In the genomic region with DNA sequence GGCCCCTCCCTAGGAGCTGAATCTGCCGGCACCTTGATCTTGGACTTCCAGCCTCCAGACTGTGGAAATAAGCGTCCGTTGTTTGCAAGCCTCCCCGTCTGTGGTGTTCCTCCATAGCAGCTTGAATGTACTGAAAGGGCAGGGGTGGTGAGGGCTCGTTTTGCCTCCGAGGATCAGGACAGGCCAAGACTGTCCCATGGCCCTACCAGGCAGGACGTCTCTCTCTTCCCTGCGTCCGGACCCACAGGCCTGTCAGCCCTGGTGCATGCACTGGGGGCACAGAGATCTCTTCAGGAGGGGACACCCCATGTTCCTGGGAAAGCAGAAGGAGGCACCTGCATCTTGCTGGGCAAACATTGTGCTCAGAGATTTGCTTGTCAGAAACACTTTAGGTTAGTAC, we compare ENCODE assay signal across 21 cellular contexts.
"Had no signal": no experiment of that assay in that cellular context is flagged by ENCODE, and none has a peak within 500 bp of the region (broad histone marks: within the 10 kb centered on the region; RNA-seq: fewer than 3 reads in every experiment).

No MANE protein-coding gene starts in this region.

- H3K4me2 ChIP-seq: KMS-11, PC-9 had no signal

- H3K4me3 ChIP-seq: K562, PC-9, Peyer's patch, SJSA1, SK-N-MC had no signal

- H3K9ac ChIP-seq: KMS-11 had no signal

- H3K27me3 ChIP-seq: Peyer's patch, SJSA1 had no signal

- H3K9me3 ChIP-seq: Peyer's patch had no signal

- H2AFZ ChIP-seq: PC-9 had no signal

- H3K27ac ChIP-seq: HL-60, KMS-11, PC-9, Peyer's patch, SJSA1, SK-N-MC had no signal

- DNase-seq: Kasumi-1, MM.1S, NCI-H1092 treated with DMSO at 0.1 percent for 48 hours, NCI-H1436, NCI-H187, NCI-H2029 treated with DMSO at 0.1 percent for 48 hours, NCI-H2227 treated with DMSO at 0.1 percent for 48 hours, NCI-H524, NCI-H526 treated with DMSO at 0.1 percent for 48 hours, NCI-H774, OCI-M1, PC-9, Peyer's patch, SIG-M5 had no signal

- ATAC-seq: K562, Right ventricle myocardium inferior had no signal

- H3K4me3 Mint-ChIP-seq: IgD-negative memory B cell had no signal

- H3K4me1 ChIP-seq: Peyer's patch, SJSA1 had no signal

- H3K36me3 ChIP-seq: Peyer's patch, SJSA1 had no signal
